Comparison of ENCODE assay signal across 1 cellular context in genomic region chr12:659090-659683, GRCh38.
TF ChIP-seq lines count a peak whose summit lies in the region.

No MANE protein-coding gene starts in this region.

TF ChIP-seq in GM12878, 131 proteins besides CTCF, POLR2A, EP300 and RAD21 (continued from another document):
- no peak for TF ChIP-seq GABPA (IDR thresholded peaks at IDR 0.05; ENCODE audit: low read depth)
- no peak for TF ChIP-seq YBX1 (IDR thresholded peaks at IDR 0.05)
- peak; percentile 41; the same call in 1 of the 2 replicates for TF ChIP-seq SPI1 (IDR thresholded peaks at IDR 0.05; ENCODE audit: borderline replicate concordance, insufficient read depth, low read depth, low read length)
- TF ChIP-seq DPF2 (IDR thresholded peaks at IDR 0.05), result 0 out of 2 replicates have a peak, but pooled peaks have one; percentile 25
- TF ChIP-seq ELK1 (IDR thresholded peaks at IDR 0.05; ENCODE audit: low read depth, low read length), result no peak
- peak; percentile 69 to 78 for TF ChIP-seq IKZF2 (IDR thresholded peaks at IDR 0.05)
- TF ChIP-seq E4F1 (IDR thresholded peaks at IDR 0.05; ENCODE audit: borderline replicate concordance, partially characterized antibody), result no peak
- no peak for TF ChIP-seq HSF1 (IDR thresholded peaks at IDR 0.05; ENCODE audit: low read depth, low read length)
- TF ChIP-seq ZBTB33 (IDR thresholded peaks at IDR 0.05), result 0 out of 2 replicates have a peak, but pooled peaks have one; percentile 8
- peak; percentile 64 for TF ChIP-seq IKZF1 (conservative IDR thresholded peaks at IDR 0.05)
- peak; percentile 40; the same call in 1 of the 2 replicates for TF ChIP-seq RELB (IDR thresholded peaks at IDR 0.05; ENCODE audit: low read depth)
